Comparison of ENCODE assay signal across 4 cellular contexts in the genomic region with DNA sequence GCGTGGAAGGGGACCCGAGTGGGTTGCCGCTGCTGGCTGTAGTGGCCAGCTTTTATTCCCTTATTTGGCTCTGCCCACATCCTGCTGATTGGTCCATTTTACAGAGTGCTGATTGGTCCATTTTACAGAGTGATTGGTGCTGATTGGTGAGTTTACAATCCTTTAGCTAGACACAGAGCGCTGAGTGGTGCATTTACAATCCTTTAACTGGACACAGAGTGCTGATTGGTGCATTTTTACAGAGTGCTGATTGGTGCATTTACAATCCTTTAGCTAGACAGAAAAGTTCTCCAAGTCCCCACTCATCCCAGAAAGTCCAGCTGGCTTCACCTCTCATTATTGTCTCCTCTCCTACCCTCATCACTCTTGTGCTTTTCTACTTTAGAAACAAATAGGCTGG. TPM values are rescaled to one million over a fixed set of nuclear protein-coding genes. Genes with fewer than 3 reads are reported as not detected.
DNase-seq lines count a peak whose midpoint lies in the region; ATAC-seq, FAIRE-seq and TF ChIP-seq lines count a peak whose summit lies in the region.
"Not testable (repeated sequence)": the region's sequence is repeated elsewhere in the genome, so short reads cannot be mapped to it uniquely, and the experiment has no call there.

No MANE protein-coding gene starts in this region.

- CTCF ChIA-PET in A549 (lab: Yijun Ruan, JAX); K562 (lab: Yijun Ruan, JAX; ENCODE audit: low intra/inter-chr PET ratio); HepG2 (lab: Yijun Ruan, JAX; ENCODE audit: low intra/inter-chr PET ratio, low total read pairs): not testable (repeated sequence)

- not testable (repeated sequence) for DNase-seq in A549 (ENCODE audit: low read depth in 1 of 2, low spot score in 1 of 2); K562 (ENCODE audit: extremely low read depth in 1 of 4, low spot score in 3 of 4); endodermal cell; HepG2 (ENCODE audit: low spot score)

- WGBS in A549 (ENCODE audit: missing lambda C conversion rate): 78% methylated on average over 4 of the region's 4 CpGs
- 36% methylated on average over 4 of the region's 4 CpGs for WGBS in K562 (ENCODE audit: insufficient coverage, low coverage, missing lambda C conversion rate)
- WGBS in endodermal cell (ENCODE audit: insufficient coverage in 1 of 2, insufficient read length in 1 of 2), 2 experiments: 97 to 100% methylated on average over 1 to 4 of the region's 4 CpGs
- 83% methylated on average over 4 of the region's 4 CpGs for whole genome bisulfite sequencing in HepG2 (ENCODE audit: low lambda C conversion rate)

- H3K4me1 Mint-ChIP-seq in endodermal cell: peaks cover 15% of the 10 kb centered on the region

- H3K27ac Mint-ChIP-seq in endodermal cell: not testable (repeated sequence)

- H3K27me3 ChIP-seq in K562 (ENCODE audit: control insufficient read depth in 2 of 2, insufficient read depth in 2 of 2, low read length in 2 of 2); endodermal cell (ENCODE audit: control insufficient read depth, insufficient read depth, low read length, poor library complexity, severe bottlenecking); HepG2 (ENCODE audit: control insufficient read depth in 1 of 2, insufficient read depth in 2 of 2, low read length in 2 of 2): not testable (repeated sequence)

- not testable (repeated sequence) for BruUV-seq in K562 (replicated peaks; lab: Mats Ljungman, UMichigan); HepG2 (replicated peaks; lab: Mats Ljungman, UMichigan)

- POLR2A ChIA-PET in A549 (lab: Yijun Ruan, JAX); K562 (lab: Yijun Ruan, JAX); HepG2 (lab: Yijun Ruan, JAX): not testable (repeated sequence)

- H3K4me2 ChIP-seq in A549; K562 (ENCODE audit: insufficient read depth, low read length); HepG2 (ENCODE audit: low read depth, low read length): not testable (repeated sequence)

- not testable (repeated sequence) for ATAC-seq in A549, K562, HepG2

- TF ChIP-seq RAD21 in A549 (conservative IDR thresholded peaks at IDR 0.05 in 1 of 2, IDR thresholded peaks at IDR 0.05 in 1 of 2); K562 (CRISPR knock-in tag; conservative IDR thresholded peaks at IDR 0.05 in 1 of 2, IDR thresholded peaks at IDR 0.05 in 1 of 2); HepG2 (CRISPR knock-in tag; IDR thresholded peaks at IDR 0.05): not testable (repeated sequence)

- H3K36me3 Mint-ChIP-seq in endodermal cell (ENCODE audit: low read depth): peaks cover 17% of the 10 kb centered on the region

- H3K27ac ChIP-seq in A549; K562 (ENCODE audit: extremely low read depth, low read depth, low read length); endodermal cell (ENCODE audit: low read depth, low read length); HepG2 (ENCODE audit: extremely low read length, insufficient read depth, low read length): not testable (repeated sequence)

- not testable (repeated sequence) for H4K20me1 ChIP-seq in K562 (replicated peaks; ENCODE audit: control insufficient read depth, insufficient read depth, low read length); HepG2 (ENCODE audit: insufficient read depth, low read length)

- in situ Hi-C loops in K562 (cut with MboI); HepG2 (cut with HindIII; ENCODE audit: extremely low pct_ligation_motif_present, low pct_unique_long_range_greater_than_20kb): not testable (repeated sequence)

- not testable (repeated sequence) for FAIRE-seq in A549 (lab: Jason Lieb, UNC); K562 (lab: Jason Lieb, UNC); HepG2 (lab: Jason Lieb, UNC)

- peaks cover 23% of the 10 kb centered on the region; the same call in 2 of the 3 replicates for H3K9me3 ChIP-seq in A549
- peaks cover 32% of the 10 kb centered on the region for H3K9me3 ChIP-seq in K562 (replicated peaks; ENCODE audit: control insufficient read depth, insufficient read depth, low read depth, low read length)
- H3K9me3 ChIP-seq in endodermal cell (ENCODE audit: control insufficient read depth, low read length): peaks cover 79% of the 10 kb centered on the region
- peaks cover 38% of the 10 kb centered on the region for H3K9me3 ChIP-seq in HepG2 (ENCODE audit: low read length)

- not testable (repeated sequence) for H3K4me3 ChIP-seq in A549; K562; HepG2 (replicated peaks in 1 of 3; ENCODE audit: insufficient read depth in 1 of 3, low read depth in 2 of 3, low read length in 3 of 3)
- H3K4me3 ChIP-seq in endodermal cell (ENCODE audit: low read length): peak overlapping the region; percentile 47

- not testable (repeated sequence) for TF ChIP-seq CTCF in A549 (IDR thresholded peaks at IDR 0.05); K562 (IDR thresholded peaks at IDR 0.05 in 2 of 3, conservative IDR thresholded peaks at IDR 0.05 in 1 of 3; ENCODE audit: insufficient read depth in 2 of 3, low read depth in 1 of 3, low read length in 3 of 3); endodermal cell (conservative IDR thresholded peaks at IDR 0.05); HepG2 (CRISPR knock-in tag; IDR thresholded peaks at IDR 0.05)

- H3K4me3 Mint-ChIP-seq in endodermal cell: not testable (repeated sequence)

- not testable (repeated sequence) for H3K9ac ChIP-seq in K562 (ENCODE audit: insufficient read depth in 1 of 2, low read depth in 2 of 2, low read length in 2 of 2); endodermal cell (ENCODE audit: extremely low read depth, low read length, poor library complexity, severe bottlenecking); HepG2 (ENCODE audit: insufficient read depth, low read depth, low read length)

- not testable (repeated sequence) for H3K36me3 ChIP-seq in K562 (ENCODE audit: control insufficient read depth, insufficient read depth, low read length); endodermal cell (ENCODE audit: control insufficient read depth, insufficient read depth, low read length); HepG2 (replicated peaks in 1 of 2; ENCODE audit: control insufficient read depth in 1 of 2, insufficient read depth in 2 of 2, low read length in 2 of 2)

- H3K4me1 ChIP-seq in A549; K562 (replicated peaks in 1 of 2; ENCODE audit: control insufficient read depth in 2 of 2, insufficient read depth in 2 of 2, low read length in 2 of 2); endodermal cell (ENCODE audit: control insufficient read depth, insufficient read depth, low read length); HepG2 (ENCODE audit: insufficient read depth, low read length): not testable (repeated sequence)

- H3K27me3 Mint-ChIP-seq in endodermal cell (ENCODE audit: insufficient read depth): not testable (repeated sequence)

- not testable (repeated sequence) for H3K9me1 ChIP-seq in K562 (ENCODE audit: control insufficient read depth, insufficient read depth, low read length)

- not testable (repeated sequence) for H3K79me2 ChIP-seq in K562 (ENCODE audit: control insufficient read depth, insufficient read depth, low read length); HepG2 (ENCODE audit: insufficient read depth, low read length)

- intact Hi-C loops in K562 (cut with micrococcal nuclease); HepG2 (cut with micrococcal nuclease; ENCODE audit: unreplicated experiment): not testable (repeated sequence)

- TF ChIP-seq POLR2A in A549 (IDR thresholded peaks at IDR 0.05; ENCODE audit: low read length); K562 (conservative IDR thresholded peaks at IDR 0.05); HepG2 (IDR thresholded peaks at IDR 0.05; ENCODE audit: insufficient read depth in 1 of 2, low read depth in 2 of 2, low read length in 2 of 2): not testable (repeated sequence)

- not testable (repeated sequence) for H2AFZ ChIP-seq in K562 (ENCODE audit: low read depth, low read length); HepG2 (ENCODE audit: low read length)

- TF ChIP-seq EP300 in A549 (IDR thresholded peaks at IDR 0.05); K562 (IDR thresholded peaks at IDR 0.05; ENCODE audit: low read length); HepG2 (IDR thresholded peaks at IDR 0.05; ENCODE audit: low read depth in 2 of 2, low read length in 2 of 2); HepG2 (CRISPR knock-in tag; IDR thresholded peaks at IDR 0.05; ENCODE audit: borderline replicate concordance): not testable (repeated sequence)

- peaks cover 78% of the 10 kb centered on the region for H3K9me3 Mint-ChIP-seq in endodermal cell

RNA-seq across cellular contexts. Expression of gene CDCA7, which starts 53.1 kb away (rescaled TPM):
- 72.3 and 93.5 TPM in 2 replicates for polyA plus RNA-seq in A549 (2011; rRNA removed)
- 52.5 and 57.2 TPM in 2 replicates for polyA plus RNA-seq in A549 (2012; cell fraction: cytosol; rRNA removed)
- 57.8 and 88.8 TPM in 2 replicates for polyA plus RNA-seq in A549 (2012; cell fraction: nucleus; rRNA removed)
- 37.0 to 40.3 TPM (median 39.4 TPM) in 3 replicates for polyA plus RNA-seq in A549 (2017; fragmentation: RNase III; extraction: RNeasy Plus Mini Kit Qiagen cat#74134 plus additional on column Dnase treatment)
- polyA minus RNA-seq in A549 (2011; rRNA and poly(A)+ RNA removed): 36.1 and 38.1 TPM in 2 replicates
- total RNA-seq in K562 (2011; cell fraction: chromatin; rRNA removed; ENCODE audit: low replicate concordance): 62.9 and 117 TPM in 2 replicates
- total RNA-seq in K562 (2011; cell fraction: nucleolus; rRNA removed): 32.5 and 35.9 TPM in 2 replicates
- 55.9 and 67.6 TPM in 2 replicates for total RNA-seq in K562 (2011; cell fraction: nucleoplasm; rRNA removed)
- total RNA-seq in K562 (2014; rRNA removed): 43.8 and 57.6 TPM in 2 replicates
- 51.0 and 51.8 TPM in 2 replicates for total RNA-seq in K562 (2014; rRNA removed; fragmentation: Illumina TruSeq; extraction: Trizol)
- total RNA-seq in K562 (2015; rRNA removed; fragmentation: Illumina TruSeq; extraction: Trizol): 45.8 and 48.0 TPM in 2 replicates
- total RNA-seq in K562 (2021): 65.8 and 66.8 TPM in 2 replicates
- polyA plus RNA-seq in K562 (2011; rRNA removed): 121 and 122 TPM in 2 replicates
- polyA plus RNA-seq in K562 (2011; cell fraction: cytosol; rRNA removed): 47.5 and 73.0 TPM in 2 replicates
- polyA plus RNA-seq in K562 (2011; cell fraction: nucleus; rRNA removed): 257 and 276 TPM in 2 replicates
- polyA plus RNA-seq in K562 (2012): 30.0 and 43.1 TPM in 2 replicates
- polyA plus RNA-seq in K562 (2014; fragmentation: Illumina TruSeq; extraction: Trizol): 69.3 and 80.4 TPM in 2 replicates
- polyA plus RNA-seq in K562 (2014; fragmentation: Nextera tagmentation; extraction: Ambion mirVana): 10 to 100 TPM; 28.5 to 41.4 TPM
- polyA plus RNA-seq in K562 (2014; rRNA removed): 87.4 and 88.8 TPM in 2 replicates
- 54.5 and 61.8 TPM in 2 replicates for polyA minus RNA-seq in K562 (2011; rRNA and poly(A)+ RNA removed)
- polyA minus RNA-seq in K562 (2011; cell fraction: cytosol; rRNA and poly(A)+ RNA removed): 41.7 and 43.2 TPM in 2 replicates
- polyA minus RNA-seq in K562 (2011; cell fraction: nucleus; rRNA and poly(A)+ RNA removed): 32.2 and 47.1 TPM in 2 replicates
- total RNA-seq in endodermal cell: 100 to 1,000 TPM in 1 of 2 donors, 10 to 100 TPM in 1; 73.0 to 101 TPM
- polyA plus RNA-seq in endodermal cell (2013, experiment 1 of 2): 61.8 TPM
- 54.9 TPM for polyA plus RNA-seq in endodermal cell (2013, experiment 2 of 2)
- total RNA-seq in HepG2 (2016; rRNA removed; fragmentation: Illumina TruSeq; extraction: Trizol): 46.2 and 52.5 TPM in 2 replicates
- total RNA-seq in HepG2 (2016; cell fraction: cytosol; rRNA removed; fragmentation: Illumina TruSeq; extraction: Trizol; ENCODE audit: low read depth): 27.7 and 30.0 TPM in 2 replicates
- 47.6 and 48.2 TPM in 2 replicates for total RNA-seq in HepG2 (2016; cell fraction: insoluble cytoplasmic fraction; rRNA removed; fragmentation: Illumina TruSeq; extraction: Trizol)
- total RNA-seq in HepG2 (2016; cell fraction: membrane; rRNA removed; fragmentation: Illumina TruSeq; extraction: Trizol): 32.2 and 33.8 TPM in 2 replicates
- 53.9 and 55.6 TPM in 2 replicates for total RNA-seq in HepG2 (2016; cell fraction: nucleus; rRNA removed; fragmentation: Illumina TruSeq; extraction: Trizol)
- polyA plus RNA-seq in HepG2 (2011; rRNA removed): 38.4 and 57.8 TPM in 2 replicates
- 14.1 and 14.3 TPM in 2 replicates for polyA plus RNA-seq in HepG2 (2011; cell fraction: cytosol; rRNA removed)
- 145 and 170 TPM in 2 replicates for polyA plus RNA-seq in HepG2 (2011; cell fraction: nucleus; rRNA removed)
- 22.8 and 38.7 TPM in 2 replicates for polyA plus RNA-seq in HepG2 (2012)
- polyA plus RNA-seq in HepG2 (2016; cell fraction: cytosol; fragmentation: Illumina TruSeq; extraction: Trizol; ENCODE audit: low read depth): 7.6 and 7.8 TPM in 2 replicates
- 67.0 and 69.0 TPM in 2 replicates for polyA plus RNA-seq in HepG2 (2016; cell fraction: insoluble cytoplasmic fraction; fragmentation: Illumina TruSeq; extraction: Trizol; ENCODE audit: low read depth)
- 16.4 and 17.0 TPM in 2 replicates for polyA plus RNA-seq in HepG2 (2016; cell fraction: membrane; fragmentation: Illumina TruSeq; extraction: Trizol; ENCODE audit: low read depth)
- 142 and 148 TPM in 2 replicates for polyA plus RNA-seq in HepG2 (2016; cell fraction: nucleus; fragmentation: Illumina TruSeq; extraction: Trizol; ENCODE audit: insufficient read depth, low read depth)
- 12.0 and 26.4 TPM in 2 replicates for polyA minus RNA-seq in HepG2 (2011; rRNA and poly(A)+ RNA removed; ENCODE audit: low replicate concordance)
- 10.3 and 11.9 TPM in 2 replicates for polyA minus RNA-seq in HepG2 (2011; cell fraction: cytosol; rRNA and poly(A)+ RNA removed)
- 40.2 and 48.7 TPM in 2 replicates for polyA minus RNA-seq in HepG2 (2011; cell fraction: nucleus; rRNA and poly(A)+ RNA removed)
